15 cellular contexts compared by ENCODE assay signal in genomic region chr12:21613931-21614330, GRCh38. TPM values are rescaled to one million over a fixed set of nuclear protein-coding genes. Genes with fewer than 3 reads are reported as not detected.
DNase-seq lines count a peak whose midpoint lies in the region; ATAC-seq, FAIRE-seq and TF ChIP-seq lines count a peak whose summit lies in the region.
"Had no signal": no experiment of that assay in that cellular context is flagged by ENCODE, and none has a peak within 500 bp of the region (broad histone marks: within the 10 kb centered on the region; RNA-seq: fewer than 3 reads in every experiment).

No MANE protein-coding gene starts in this region.

- no peaks in the 10 kb centered on the region for H3K36me3 ChIP-seq in small intestine (ENCODE audit: control insufficient read depth in 2 of 2, insufficient read depth in 2 of 2, low read length in 2 of 2)
- H3K36me3 ChIP-seq: esophagus squamous epithelium, tibial artery had no signal

- H3K36me3 Mint-ChIP-seq in activated naive CD4-positive, alpha-beta T cell treated with anti-CD3 and anti-CD28 coated beads for 36 hours (ENCODE audit: low read depth), result peaks cover 4% of the 10 kb centered on the region

- TF ChIP-seq CTCF in NB4 (IDR thresholded peaks at IDR 0.05; ENCODE audit: low read depth, low read length), result no peak
- TF ChIP-seq CTCF in choroid plexus epithelial cell (conservative IDR thresholded peaks at IDR 0.05; ENCODE audit: low read depth, low read length), result peak; percentile 20

- CTCF ChIA-PET in activated naive CD4-positive, alpha-beta T cell treated with anti-CD3 and anti-CD28 coated beads for 36 hours (lab: Charles Lee), result interaction anchor here (0.6 to 2.0 kb wide), 2 partner anchors 29 to 66 kb away, joined by 3 to 8 read pairs; no protein-coding TSS in a partner anchor

- no peaks in the 10 kb centered on the region for H3K4me1 ChIP-seq in small intestine (ENCODE audit: control insufficient read depth in 2 of 2, insufficient read depth in 1 of 2, low read depth in 1 of 2, low read length in 1 of 2)

- ATAC-seq in GM18502 (IDR thresholded peaks at IDR 0.05; ENCODE audit: poor library complexity, unreplicated experiment), result no peak

- intact Hi-C loops in activated naive CD4-positive, alpha-beta T cell treated with anti-CD3 and anti-CD28 coated beads for 36 hours (cut with micrococcal nuclease), result loop anchor here (2.0 kb wide), 2 partner anchors 177 to 433 kb away; partner anchors contain the start of genes CMAS and PYROXD1

- no peaks in the 10 kb centered on the region for H3K27me3 ChIP-seq in small intestine (ENCODE audit: control insufficient read depth in 2 of 2, insufficient read depth in 2 of 2, low read length in 2 of 2)
- H3K27me3 ChIP-seq: esophagus squamous epithelium, tibial artery had no signal

- 8 to 37% (median 20%) methylated on average over 2 of the region's 2 CpGs for WGBS in small intestine, 3 donors

- H3K27ac Mint-ChIP-seq in activated naive CD4-positive, alpha-beta T cell treated with anti-CD3 and anti-CD28 coated beads for 36 hours, result peak overlapping the region; percentile 85

- no peak overlapping the region for H3K4me3 Mint-ChIP-seq in activated naive CD4-positive, alpha-beta T cell treated with anti-CD3 and anti-CD28 coated beads for 36 hours

- FAIRE-seq in small intestine (lab: Jason Lieb, UNC), result no peak

- H3K9me3 Mint-ChIP-seq in activated naive CD4-positive, alpha-beta T cell treated with anti-CD3 and anti-CD28 coated beads for 36 hours, result peaks cover 4% of the 10 kb centered on the region

- DNase-seq in activated naive CD4-positive, alpha-beta T cell treated with anti-CD3 and anti-CD28 coated beads for 36 hours, result no peak
- no peak for DNase-seq in activated naive CD4-positive, alpha-beta T cell treated with anti-CD3 and anti-CD28 coated beads, Interleukin-2, amount 50 U/mL, for 16 hours
- DNase-seq in NB4 (ENCODE audit: low read depth) (peak; percentile 34), choroid plexus epithelial cell (ENCODE audit: low read depth) (peak; percentile 25), small intestine (peak; percentile 27), NCI-H2171 (lab: John Stamatoyannopoulos, UW) (no peak), NCI-H1694 treated with DMSO at 0.1 percent for 48 hours (lab: John Stamatoyannopoulos, UW) (no peak)
- DNase-seq: activated T-cell treated with anti-CD3 and anti-CD28 coated beads for 4 hours, caudate nucleus, esophagus squamous epithelium, NCI-H1930, tibial artery had no signal

- H3K4me1 Mint-ChIP-seq in activated naive CD4-positive, alpha-beta T cell treated with anti-CD3 and anti-CD28 coated beads for 36 hours (ENCODE audit: low read depth), result peaks cover 49% of the 10 kb centered on the region

- no peak for TF ChIP-seq POLR2A in NB4 (IDR thresholded peaks at IDR 0.05; ENCODE audit: extremely low read depth, insufficient read length)

- no peaks in the 10 kb centered on the region for H3K9me3 ChIP-seq in small intestine (ENCODE audit: control insufficient read depth, low read depth)
- H3K9me3 ChIP-seq: esophagus squamous epithelium, tibial artery had no signal

- H3K27ac ChIP-seq in small intestine (ENCODE audit: low read depth in 1 of 2, low read length in 1 of 2), result no peak overlapping the region
- H3K27ac ChIP-seq: esophagus squamous epithelium, tibial artery had no signal

- no peak overlapping the region for H3K4me3 ChIP-seq in NB4 (ENCODE audit: low read depth, low read length)
- no peak overlapping the region for H3K4me3 ChIP-seq in choroid plexus epithelial cell (ENCODE audit: low read depth, low read length)
- no peak overlapping the region for H3K4me3 ChIP-seq in small intestine (ENCODE audit: low read depth in 1 of 2, low read length in 2 of 2)
- H3K4me3 ChIP-seq: esophagus squamous epithelium, tibial artery had no signal

- no peaks in the 10 kb centered on the region for H3K27me3 Mint-ChIP-seq in activated naive CD4-positive, alpha-beta T cell treated with anti-CD3 and anti-CD28 coated beads for 36 hours (ENCODE audit: low read depth)

RNA-seq across cellular contexts. Expression of gene GYS2, which starts 9.3 kb away (rescaled TPM):
- total RNA-seq in activated naive CD4-positive, alpha-beta T cell treated with anti-CD3 and anti-CD28 coated beads for 36 hours, result not detected
- polyA plus RNA-seq in small intestine, result under 1 TPM in 1 of 3 donors, not detected in 2; 0.01 TPM
- total RNA-seq: HT1080 had no signal
- polyA plus RNA-seq: BJ had no signal

RNA-seq across cellular contexts. Expression of gene LDHB, which starts 43.7 kb away (rescaled TPM):
- total RNA-seq in activated naive CD4-positive, alpha-beta T cell treated with anti-CD3 and anti-CD28 coated beads for 36 hours, result 1,000 to 10,000 TPM; 2,296 to 2,461 TPM
- 100 to 1,000 TPM in 2 of 3 donors, 10 to 100 TPM in 1; 19.5 to 202 (median 105) TPM for polyA plus RNA-seq in small intestine

Comparison
In these comparisons a context has a peak if more than half of its experiments do, and no peak if none do; other contexts are left out.
1. DNase-seq: peak in NB4 (single experiment), choroid plexus epithelial cell (single experiment) and small intestine (single experiment); none in activated naive CD4-positive, alpha-beta T cell treated with anti-CD3 and anti-CD28 coated beads for 36 hours (single experiment), activated naive CD4-positive, alpha-beta T cell treated with anti-CD3 and anti-CD28 coated beads, Interleukin-2, amount 50 U/mL, for 16 hours (single experiment), NCI-H2171 (single experiment) and NCI-H1694 treated with DMSO at 0.1 percent for 48 hours (single experiment).